In genomic region chr13:62613819-62614218, GRCh38 we compare ENCODE assay signal across 1 cellular context.
TF ChIP-seq lines count a peak whose summit lies in the region.

No MANE protein-coding gene starts in this region.

TF ChIP-seq in SK-N-SH treated with all-trans-retinoic acid at 6 μM for 48 hours, 23 proteins besides CTCF, POLR2A, EP300 and RAD21 (continued from another document):
- no peak for TF ChIP-seq TSHZ2 (CRISPR knock-in tag; IDR thresholded peaks at IDR 0.05)
- no peak for TF ChIP-seq TOX (CRISPR knock-in tag; IDR thresholded peaks at IDR 0.05; ENCODE audit: borderline replicate concordance)
- TF ChIP-seq SNAI2 (CRISPR knock-in tag; IDR thresholded peaks at IDR 0.05) = no peak
